26 cellular contexts compared by ENCODE assay signal in the genomic region with DNA sequence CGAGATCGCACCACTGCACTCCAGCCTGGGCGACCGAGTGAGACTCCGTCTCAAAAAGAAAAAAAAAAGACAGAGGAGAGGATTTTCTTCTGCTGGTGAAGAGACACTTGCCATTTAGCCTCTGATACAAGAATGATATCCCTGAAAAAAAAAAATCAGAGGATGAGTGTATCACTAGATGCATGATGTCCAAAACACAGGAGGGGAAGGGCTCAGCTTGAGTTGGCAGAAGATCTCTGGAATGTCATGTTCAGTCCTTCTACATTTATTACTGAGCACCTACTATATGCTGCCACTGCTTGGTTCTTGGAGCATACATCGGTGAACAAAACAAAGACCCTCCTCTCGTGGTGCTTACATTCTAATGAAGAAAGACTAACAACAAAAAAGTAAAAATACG. TPM values are rescaled to one million over a fixed set of nuclear protein-coding genes. Genes with fewer than 3 reads are reported as not detected.
DNase-seq lines count a peak whose midpoint lies in the region; ATAC-seq, FAIRE-seq and TF ChIP-seq lines count a peak whose summit lies in the region.
"Had no signal": no experiment of that assay in that cellular context is flagged by ENCODE, and none has a peak within 500 bp of the region (broad histone marks: within the 10 kb centered on the region; RNA-seq: fewer than 3 reads in every experiment).

No MANE protein-coding gene starts in this region.

- no peak overlapping the region for H3K18ac ChIP-seq in mesendoderm (ENCODE audit: low read length)

- POLR2A ChIA-PET in HepG2 (lab: Yijun Ruan, JAX): no interaction called here

- no peak overlapping the region for H3K4ac ChIP-seq in mesendoderm (ENCODE audit: low read depth, low read length)

- H3K9me3 ChIP-seq in HepG2 (ENCODE audit: low read length) (no peaks in the 10 kb centered on the region), right lobe of liver (no peaks in the 10 kb centered on the region)
- H3K9me3 ChIP-seq: BE2C, BLaER1 had no signal

- H3K79me2 ChIP-seq in HepG2 (ENCODE audit: insufficient read depth, low read length) (no peaks in the 10 kb centered on the region), mesendoderm (ENCODE audit: control insufficient read depth, insufficient read depth, low read length) (no peaks in the 10 kb centered on the region)

- H3K4me3 ChIP-seq in HepG2 (replicated peaks in 1 of 3; ENCODE audit: insufficient read depth in 1 of 3, low read depth in 2 of 3, low read length in 3 of 3) (no peak overlapping the region), right lobe of liver (no peak overlapping the region), mesendoderm (ENCODE audit: low read length) (no peak overlapping the region)
- H3K4me3 ChIP-seq: BLaER1, GM12878 had no signal

- H2BK15ac ChIP-seq in mesendoderm (replicated peaks; ENCODE audit: low read depth): no peak overlapping the region

- no peak overlapping the region for H3K4me2 ChIP-seq in HepG2 (ENCODE audit: low read depth, low read length)
- no peak overlapping the region for H3K4me2 ChIP-seq in mesendoderm (ENCODE audit: low read length)

- no TSS peak for BruUV-seq in HepG2 (replicated peaks; lab: Mats Ljungman, UMichigan)

- ATAC-seq in HepG2 (no peak), right lobe of liver (no peak)
- ATAC-seq: GM12878 had no signal

- H3K9ac ChIP-seq in HepG2 (ENCODE audit: insufficient read depth, low read depth, low read length): no peak overlapping the region
- H3K9ac ChIP-seq in mesendoderm (ENCODE audit: low read length): no peak overlapping the region
- H3K9ac ChIP-seq: BLaER1 had no signal

- TF ChIP-seq RAD21 in HepG2 (CRISPR knock-in tag; IDR thresholded peaks at IDR 0.05): no peak

- TF ChIP-seq EP300 in HepG2 (IDR thresholded peaks at IDR 0.05; ENCODE audit: low read depth in 2 of 2, low read length in 2 of 2): no peak
- TF ChIP-seq EP300 in HepG2 (CRISPR knock-in tag; IDR thresholded peaks at IDR 0.05; ENCODE audit: borderline replicate concordance): no peak

- TF ChIP-seq POLR2A in HepG2 (IDR thresholded peaks at IDR 0.05; ENCODE audit: insufficient read depth in 1 of 2, low read depth in 2 of 2, low read length in 2 of 2) (no peak), right lobe of liver (IDR thresholded peaks at IDR 0.05) (no peak)

- H4K20me1 ChIP-seq in HepG2 (ENCODE audit: insufficient read depth, low read length): no peaks in the 10 kb centered on the region
- H4K20me1 ChIP-seq: BLaER1 had no signal

- H3K4me1 ChIP-seq in HepG2 (ENCODE audit: insufficient read depth, low read length) (peaks cover 6% of the 10 kb centered on the region), right lobe of liver (peaks cover 0 to 2% (median 0%) of the 10 kb centered on the region in 4 donors), mesendoderm (ENCODE audit: control insufficient read depth, low read depth, low read length) (peaks cover 9% of the 10 kb centered on the region)

- intact Hi-C loops in HepG2 (cut with micrococcal nuclease; ENCODE audit: unreplicated experiment): no loop called here
- intact Hi-C loops in right lobe of liver (cut with DNase I): no loop called here

- no peaks in the 10 kb centered on the region for H3K36me3 ChIP-seq in HepG2 (replicated peaks in 1 of 2; ENCODE audit: control insufficient read depth in 1 of 2, insufficient read depth in 2 of 2, low read length in 2 of 2)
- no peaks in the 10 kb centered on the region for H3K36me3 ChIP-seq in right lobe of liver
- no peaks in the 10 kb centered on the region for H3K36me3 ChIP-seq in mesendoderm (ENCODE audit: control insufficient read depth, insufficient read depth, low read length)
- H3K36me3 ChIP-seq: BE2C, BLaER1 had no signal

- no peak overlapping the region for H3K23ac ChIP-seq in mesendoderm (ENCODE audit: low read length)

- peak overlapping the region; percentile 60 for H2AK5ac ChIP-seq in mesendoderm (ENCODE audit: low read length)

- no peak overlapping the region for H3K27ac ChIP-seq in HepG2 (ENCODE audit: extremely low read length, insufficient read depth, low read length)
- no peak overlapping the region for H3K27ac ChIP-seq in right lobe of liver
- peak overlapping the region; percentile 64 for H3K27ac ChIP-seq in VCaP
- no peak overlapping the region for H3K27ac ChIP-seq in mesendoderm (ENCODE audit: low read depth, low read length)
- H3K27ac ChIP-seq: BLaER1 had no signal

- DNase-seq in HepG2 (ENCODE audit: low spot score): no peak
- DNase-seq in right lobe of liver: no peak
- DNase-seq in mesendoderm: no peak
- DNase-seq in NCI-H774 (lab: John Stamatoyannopoulos, UW): no peak
- DNase-seq in cortex of kidney (lab: John Stamatoyannopoulos, UW): no peak
- no peak for DNase-seq in mesenteric fat pad (ENCODE audit: low spot score)
- DNase-seq: 8988T; ACHN; BE2C; C1 segment of cervical spinal cord; CD4-positive, alpha-beta memory T cell; CD4-positive, CD25-positive, alpha-beta regulatory T cell; CD8-positive, alpha-beta memory T cell; COR-L47; DMS 273 treated with DMSO at 0.1 percent for 48 hours; DMS79; DND-41; EL; GDM1 had no signal

- peaks cover 0 to 12% of the 10 kb centered on the region in 2 experiments; a peak in 3 of 5 replicates for H3K27me3 ChIP-seq in HepG2 (ENCODE audit: control insufficient read depth in 1 of 2, insufficient read depth in 2 of 2, low read length in 2 of 2)
- no peaks in the 10 kb centered on the region for H3K27me3 ChIP-seq in right lobe of liver
- no peaks in the 10 kb centered on the region for H3K27me3 ChIP-seq in mesendoderm (ENCODE audit: insufficient read depth, low read length, poor library complexity)
- H3K27me3 ChIP-seq: BE2C, BLaER1 had no signal

- WGBS in HepG2 (ENCODE audit: low lambda C conversion rate): 57% methylated on average over 8 of the region's 8 CpGs
- WGBS in right lobe of liver (ENCODE audit: insufficient coverage, low coverage, low lambda C conversion rate, missing lambda C conversion rate): 88% methylated on average over 8 of the region's 8 CpGs
- WGBS in mesendoderm (ENCODE audit: extremely low coverage, insufficient coverage, low lambda C conversion rate): no CpG with 5 or more reads among the region's 8 CpGs

- in situ Hi-C loops in HepG2 (cut with HindIII; ENCODE audit: extremely low pct_ligation_motif_present, low pct_unique_long_range_greater_than_20kb): no loop called here

- H4K5ac ChIP-seq in mesendoderm (ENCODE audit: low read length): no peak overlapping the region

- no peak overlapping the region for H2BK5ac ChIP-seq in mesendoderm (ENCODE audit: low read length)

- no peak overlapping the region for H2BK120ac ChIP-seq in mesendoderm (ENCODE audit: low read depth, low read length)

- CTCF ChIA-PET in HepG2 (lab: Yijun Ruan, JAX; ENCODE audit: low intra/inter-chr PET ratio, low total read pairs): no interaction called here

- no peak overlapping the region for H4K8ac ChIP-seq in mesendoderm (ENCODE audit: low read depth, low read length)

- peak; percentile 21 for FAIRE-seq in HepG2 (lab: Jason Lieb, UNC)
- FAIRE-seq: A204.1, GM12878, GM12892, GM18507 had no signal

- TF ChIP-seq CTCF in HepG2 (CRISPR knock-in tag; IDR thresholded peaks at IDR 0.05): no peak
- TF ChIP-seq CTCF in right lobe of liver (IDR thresholded peaks at IDR 0.05): no peak
- no peak for TF ChIP-seq CTCF in VCaP (conservative IDR thresholded peaks at IDR 0.05)

- no peaks in the 10 kb centered on the region for H3K79me1 ChIP-seq in mesendoderm (ENCODE audit: low read length)

- H3K56ac ChIP-seq in mesendoderm (ENCODE audit: low read length): no peak overlapping the region

- H2AFZ ChIP-seq in HepG2 (ENCODE audit: low read length): no peak overlapping the region

TF ChIP-seq in HepG2, 621 proteins besides CTCF, POLR2A, EP300 and RAD21:
- TF ChIP-seq ZSCAN30 (CRISPR knock-in tag; IDR thresholded peaks at IDR 0.05): no peak
- no peak for TF ChIP-seq GABPB1 (CRISPR knock-in tag; IDR thresholded peaks at IDR 0.05)
- TF ChIP-seq, protein P1, sequence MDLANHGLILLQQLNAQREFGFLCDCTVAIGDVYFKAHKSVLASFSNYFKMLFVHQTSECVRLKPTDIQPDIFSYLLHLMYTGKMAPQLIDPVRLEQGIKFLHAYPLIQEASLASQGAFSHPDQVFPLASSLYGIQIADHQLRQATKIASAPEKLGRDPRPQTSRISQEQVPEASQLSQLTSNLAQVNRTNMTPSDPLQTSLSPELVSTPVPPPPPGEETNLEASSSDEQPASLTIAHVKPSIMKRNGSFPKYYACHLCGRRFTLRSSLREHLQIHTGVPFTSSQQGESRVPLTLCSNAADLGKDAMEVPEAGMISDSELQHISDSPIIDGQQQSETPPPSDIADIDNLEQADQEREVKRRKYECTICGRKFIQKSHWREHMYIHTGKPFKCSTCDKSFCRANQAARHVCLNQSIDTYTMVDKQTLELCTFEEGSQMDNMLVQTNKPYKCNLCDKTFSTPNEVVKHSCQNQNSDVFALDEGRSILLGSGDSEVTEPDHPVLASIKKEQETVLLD (CRISPR knock-in tag; IDR thresholded peaks at IDR 0.05; ENCODE audit: low read depth): no peak
- no peak for TF ChIP-seq ISX (CRISPR knock-in tag; conservative IDR thresholded peaks at IDR 0.05)

RNA-seq across cellular contexts. Expression of a gene that starts 10.9 kb away (rescaled TPM):
- 28.5 and 52.6 TPM in 2 replicates for total RNA-seq in HepG2 (2016; rRNA removed; fragmentation: Illumina TruSeq; extraction: Trizol)
- total RNA-seq in HepG2 (2016; cell fraction: cytosol; rRNA removed; fragmentation: Illumina TruSeq; extraction: Trizol; ENCODE audit: low read depth): 29.8 and 32.7 TPM in 2 replicates
- total RNA-seq in HepG2 (2016; cell fraction: insoluble cytoplasmic fraction; rRNA removed; fragmentation: Illumina TruSeq; extraction: Trizol): 26.0 and 48.3 TPM in 2 replicates
- 54.4 and 56.9 TPM in 2 replicates for total RNA-seq in HepG2 (2016; cell fraction: membrane; rRNA removed; fragmentation: Illumina TruSeq; extraction: Trizol)
- total RNA-seq in HepG2 (2016; cell fraction: nucleus; rRNA removed; fragmentation: Illumina TruSeq; extraction: Trizol): 54.4 and 55.1 TPM in 2 replicates
- polyA plus RNA-seq in HepG2 (2011; rRNA removed): 58.8 and 61.3 TPM in 2 replicates
- 38.5 and 60.7 TPM in 2 replicates for polyA plus RNA-seq in HepG2 (2011; cell fraction: cytosol; rRNA removed)
- polyA plus RNA-seq in HepG2 (2011; cell fraction: nucleus; rRNA removed): 143 and 171 TPM in 2 replicates
- 40.4 and 41.4 TPM in 2 replicates for polyA plus RNA-seq in HepG2 (2012)
- polyA plus RNA-seq in HepG2 (2016; cell fraction: cytosol; fragmentation: Illumina TruSeq; extraction: Trizol; ENCODE audit: low read depth): 17.4 and 18.8 TPM in 2 replicates
- 22.6 and 27.6 TPM in 2 replicates for polyA plus RNA-seq in HepG2 (2016; cell fraction: insoluble cytoplasmic fraction; fragmentation: Illumina TruSeq; extraction: Trizol; ENCODE audit: low read depth)
- 33.9 and 35.9 TPM in 2 replicates for polyA plus RNA-seq in HepG2 (2016; cell fraction: membrane; fragmentation: Illumina TruSeq; extraction: Trizol; ENCODE audit: low read depth)
- 102 and 113 TPM in 2 replicates for polyA plus RNA-seq in HepG2 (2016; cell fraction: nucleus; fragmentation: Illumina TruSeq; extraction: Trizol; ENCODE audit: insufficient read depth, low read depth)
- 71.1 and 76.2 TPM in 2 replicates for polyA minus RNA-seq in HepG2 (2011; rRNA and poly(A)+ RNA removed; ENCODE audit: low replicate concordance)
- polyA minus RNA-seq in HepG2 (2011; cell fraction: cytosol; rRNA and poly(A)+ RNA removed): 18.8 and 24.4 TPM in 2 replicates
- polyA minus RNA-seq in HepG2 (2011; cell fraction: nucleus; rRNA and poly(A)+ RNA removed): 23.2 and 26.8 TPM in 2 replicates
- total RNA-seq in right lobe of liver: 10 to 100 TPM in 4 of 6 experiments, 1 to 10 TPM in 2; 8.2 to 20.9 (median 12.3) TPM
- polyA plus RNA-seq in mesendoderm (2013, experiment 1 of 2): 4.4 TPM
- 4.6 TPM for polyA plus RNA-seq in mesendoderm (2013, experiment 2 of 2)
- total RNA-seq in mesenteric fat pad: 289 TPM
- total RNA-seq: CD4-positive, alpha-beta memory T cell; CD4-positive, CD25-positive, alpha-beta regulatory T cell had no signal
- polyA plus RNA-seq: CD14-positive monocyte; CD4-positive, CD25-positive, alpha-beta regulatory T cell had no signal
